In the genomic region with DNA sequence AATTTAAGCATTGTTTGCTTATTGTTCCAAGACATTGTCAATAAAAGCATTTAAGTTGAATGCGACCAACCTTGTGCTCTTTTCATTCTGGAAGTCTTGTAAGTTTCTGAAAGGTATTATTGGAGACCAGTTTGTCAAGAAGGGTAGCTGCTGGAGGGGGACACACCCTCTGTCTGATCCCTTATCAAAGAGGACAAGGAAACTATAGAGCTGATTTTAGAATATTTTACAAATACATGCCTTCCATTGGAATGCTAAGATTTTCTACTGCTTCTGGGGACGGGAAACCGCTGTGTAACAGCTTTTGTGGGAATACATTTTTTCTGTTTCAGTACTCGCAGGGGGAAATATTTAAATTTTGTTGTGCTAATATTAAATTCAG, we compare ENCODE assay signal across 12 cellular contexts. TPM values are rescaled to one million over a fixed set of nuclear protein-coding genes. Genes with fewer than 3 reads are reported as not detected.
DNase-seq lines count a peak whose midpoint lies in the region; ATAC-seq and TF ChIP-seq lines count a peak whose summit lies in the region.
"Had no signal": no experiment of that assay in that cellular context is flagged by ENCODE, and none has a peak within 500 bp of the region (broad histone marks: within the 10 kb centered on the region; RNA-seq: fewer than 3 reads in every experiment).

No MANE protein-coding gene starts in this region.

- peaks cover 41% of the 10 kb centered on the region for H3K4me1 Mint-ChIP-seq in activated naive CD4-positive, alpha-beta T cell treated with anti-CD3 and anti-CD28 coated beads, Interleukin-2, amount 50 U/mL, for 24 hours
- peaks cover 28% of the 10 kb centered on the region for H3K4me1 Mint-ChIP-seq in activated naive CD4-positive, alpha-beta T cell treated with anti-CD3 and anti-CD28 coated beads, Interleukin-2, amount 10 ng/mL, durations not matched to agents 7 days and 5 days

- CTCF ChIA-PET in activated naive CD4-positive, alpha-beta T cell treated with anti-CD3 and anti-CD28 coated beads, Interleukin-2, amount 10 ng/mL, durations not matched to agents 7 days and 5 days (lab: Charles Lee) = interaction anchor here (0.7 to 2.0 kb wide), 3 partner anchors 9 to 16 kb away, joined by 3 to 5 read pairs (median 4); no protein-coding TSS in a partner anchor

- no peak overlapping the region for H3K4me3 ChIP-seq in cardiac fibroblast (replicated peaks in 1 of 2; ENCODE audit: low read depth in 2 of 2, low read length in 2 of 2)
- H3K4me3 ChIP-seq in lower lobe of right lung = peak overlapping the region; percentile 90
- peak overlapping the region; percentile 98 to 100 (median 99) for H3K4me3 ChIP-seq in subcutaneous abdominal adipose tissue (ENCODE audit: low read depth in 1 of 5, low read length in 5 of 5)
- H3K4me3 ChIP-seq in osteoblast (ENCODE audit: insufficient read depth, low read length) = no peak overlapping the region

- intact Hi-C loops in lower lobe of right lung (cut with DNase I) = no loop called here

- H3K4me1 ChIP-seq in lower lobe of right lung (peaks cover 46% of the 10 kb centered on the region), subcutaneous abdominal adipose tissue (ENCODE audit: control insufficient read depth in 5 of 5, insufficient read depth in 5 of 5, low read length in 5 of 5) (peaks cover 6 to 44% (median 26%) of the 10 kb centered on the region in 5 donors), osteoblast (ENCODE audit: insufficient read depth, low read length) (peaks cover 20% of the 10 kb centered on the region)

- H3K79me2 ChIP-seq in osteoblast (ENCODE audit: insufficient read depth, low read length) = peaks cover 26% of the 10 kb centered on the region

- no peak overlapping the region for H2AFZ ChIP-seq in osteoblast (ENCODE audit: low read length)

- H3K27me3 ChIP-seq in lower lobe of right lung (ENCODE audit: low read depth) = no peaks in the 10 kb centered on the region
- peaks cover 0 to 5% (median 0%) of the 10 kb centered on the region in 5 donors for H3K27me3 ChIP-seq in subcutaneous abdominal adipose tissue (ENCODE audit: control insufficient read depth in 5 of 5, insufficient read depth in 4 of 5, low read length in 5 of 5)
- H3K27me3 ChIP-seq in osteoblast (ENCODE audit: insufficient read depth, low read length) = no peaks in the 10 kb centered on the region

- TF ChIP-seq CTCF in cardiac fibroblast (IDR thresholded peaks at IDR 0.05; ENCODE audit: low read depth, low read length) (no peak), lower lobe of right lung (IDR thresholded peaks at IDR 0.05) (no peak), osteoblast (IDR thresholded peaks at IDR 0.05; ENCODE audit: extremely low read depth, low read depth, low read length) (no peak)

- peaks cover 15% of the 10 kb centered on the region for H3K36me3 Mint-ChIP-seq in activated naive CD4-positive, alpha-beta T cell treated with anti-CD3 and anti-CD28 coated beads, Interleukin-2, amount 50 U/mL, for 24 hours
- peaks cover 7% of the 10 kb centered on the region for H3K36me3 Mint-ChIP-seq in activated naive CD4-positive, alpha-beta T cell treated with anti-CD3 and anti-CD28 coated beads, Interleukin-2, amount 10 ng/mL, durations not matched to agents 7 days and 5 days

- peak overlapping the region; percentile 13 for H3K27ac Mint-ChIP-seq in activated naive CD4-positive, alpha-beta T cell treated with anti-CD3 and anti-CD28 coated beads, Interleukin-2, amount 50 U/mL, for 24 hours
- no peak overlapping the region for H3K27ac Mint-ChIP-seq in activated naive CD4-positive, alpha-beta T cell treated with anti-CD3 and anti-CD28 coated beads, Interleukin-2, amount 10 ng/mL, durations not matched to agents 7 days and 5 days
- H3K27ac Mint-ChIP-seq: H9 had no signal

- H3K4me2 ChIP-seq in osteoblast (ENCODE audit: insufficient read depth, low read length) = no peak overlapping the region

- no peaks in the 10 kb centered on the region for H3K9me3 ChIP-seq in lower lobe of right lung
- H3K9me3 ChIP-seq in subcutaneous abdominal adipose tissue (ENCODE audit: control insufficient read depth in 5 of 5, low read length in 5 of 5) = no peaks in the 10 kb centered on the region
- no peaks in the 10 kb centered on the region for H3K9me3 ChIP-seq in osteoblast (ENCODE audit: low read depth, low read length)

- peak overlapping the region; percentile 100 for H3K27ac ChIP-seq in lower lobe of right lung
- no peak overlapping the region for H3K27ac ChIP-seq in subcutaneous abdominal adipose tissue (ENCODE audit: low read depth, low read length)
- H3K27ac ChIP-seq in osteoblast (ENCODE audit: low read depth, low read length) = no peak overlapping the region

- peaks cover 20% of the 10 kb centered on the region for H3K36me3 ChIP-seq in lower lobe of right lung
- peaks cover 3 to 29% (median 28%) of the 10 kb centered on the region in 5 donors for H3K36me3 ChIP-seq in subcutaneous abdominal adipose tissue (ENCODE audit: control insufficient read depth in 5 of 5, insufficient read depth in 5 of 5, low read length in 5 of 5)
- peaks cover 25% of the 10 kb centered on the region for H3K36me3 ChIP-seq in osteoblast (ENCODE audit: insufficient read depth, low read length)

- peaks cover 2% of the 10 kb centered on the region for H3K27me3 Mint-ChIP-seq in activated naive CD4-positive, alpha-beta T cell treated with anti-CD3 and anti-CD28 coated beads, Interleukin-2, amount 50 U/mL, for 24 hours
- peaks cover 89% of the 10 kb centered on the region for H3K27me3 Mint-ChIP-seq in activated naive CD4-positive, alpha-beta T cell treated with anti-CD3 and anti-CD28 coated beads, Interleukin-2, amount 10 ng/mL, durations not matched to agents 7 days and 5 days

- ATAC-seq in lower lobe of right lung = no peak
- no peak for ATAC-seq in stimulated activated naive CD8-positive, alpha-beta T cell treated with anti-CD3 and anti-CD28 coated beads, Interleukin-15, Interleukin-2, amounts not matched to agents 100 U/mL and 50 U/mL, for 24 hours

- DNase-seq in activated naive CD4-positive, alpha-beta T cell treated with anti-CD3 and anti-CD28 coated beads, Interleukin-2, amount 10 ng/mL, durations not matched to agents 7 days and 5 days = no peak
- DNase-seq in cardiac fibroblast (ENCODE audit: low read depth in 2 of 2) = peak; percentile 38 to 91
- no peak for DNase-seq in lower lobe of right lung
- DNase-seq in osteoblast (ENCODE audit: insufficient read length, low spot score, missing footprints) = no peak
- DNase-seq in stimulated activated naive CD8-positive, alpha-beta T cell treated with anti-CD3 and anti-CD28 coated beads, Interleukin-15, Interleukin-2, amounts not matched to agents 100 U/mL and 50 U/mL, for 24 hours = no peak
- DNase-seq in ecto neural progenitor cell (ENCODE audit: low spot score) = no peak
- DNase-seq: activated CD8-positive, alpha-beta memory T cell treated with anti-CD3 and anti-CD28 coated beads, Interleukin-2, amount 50 U/mL, for 48 hours; H9; MM.1S; NCI-H526 treated with DMSO at 0.1 percent for 48 hours had no signal

- peak overlapping the region; percentile 11 for H3K4me3 Mint-ChIP-seq in activated naive CD4-positive, alpha-beta T cell treated with anti-CD3 and anti-CD28 coated beads, Interleukin-2, amount 50 U/mL, for 24 hours
- no peak overlapping the region for H3K4me3 Mint-ChIP-seq in activated naive CD4-positive, alpha-beta T cell treated with anti-CD3 and anti-CD28 coated beads, Interleukin-2, amount 10 ng/mL, durations not matched to agents 7 days and 5 days

- no peaks in the 10 kb centered on the region for H3K9me3 Mint-ChIP-seq in activated naive CD4-positive, alpha-beta T cell treated with anti-CD3 and anti-CD28 coated beads, Interleukin-2, amount 50 U/mL, for 24 hours
- no peaks in the 10 kb centered on the region for H3K9me3 Mint-ChIP-seq in activated naive CD4-positive, alpha-beta T cell treated with anti-CD3 and anti-CD28 coated beads, Interleukin-2, amount 10 ng/mL, durations not matched to agents 7 days and 5 days

- peak overlapping the region in 1 of 5 donors; percentile 79 for H3K9ac ChIP-seq in subcutaneous abdominal adipose tissue (ENCODE audit: low read length in 5 of 5)

- peaks cover 29% of the 10 kb centered on the region for H4K20me1 ChIP-seq in osteoblast (ENCODE audit: insufficient read depth, low read length)

RNA-seq across cellular contexts. Expression of gene FOS, which starts 3.5 kb away (rescaled TPM):
- total RNA-seq in lower lobe of right lung (302 TPM), osteoblast (42.3 and 63.6 TPM in 2 replicates)

Comparison
In these comparisons a context has a peak if more than half of its experiments do, and no peak if none do; other contexts are left out.
1. DNase-seq: peak in cardiac fibroblast (2 of 2); none in activated naive CD4-positive, alpha-beta T cell treated with anti-CD3 and anti-CD28 coated beads, Interleukin-2, amount 10 ng/mL, durations not matched to agents 7 days and 5 days (single experiment), lower lobe of right lung (single experiment), osteoblast (single experiment), stimulated activated naive CD8-positive, alpha-beta T cell treated with anti-CD3 and anti-CD28 coated beads, Interleukin-15, Interleukin-2, amounts not matched to agents 100 U/mL and 50 U/mL, for 24 hours (single experiment) and ecto neural progenitor cell (single experiment).
2. H3K4me3 ChIP-seq: peak in lower lobe of right lung (single experiment) and subcutaneous abdominal adipose tissue (5 of 5); none in cardiac fibroblast (0 of 2) and osteoblast (single experiment).